12 cellular contexts compared by ENCODE assay signal in the genomic region with DNA sequence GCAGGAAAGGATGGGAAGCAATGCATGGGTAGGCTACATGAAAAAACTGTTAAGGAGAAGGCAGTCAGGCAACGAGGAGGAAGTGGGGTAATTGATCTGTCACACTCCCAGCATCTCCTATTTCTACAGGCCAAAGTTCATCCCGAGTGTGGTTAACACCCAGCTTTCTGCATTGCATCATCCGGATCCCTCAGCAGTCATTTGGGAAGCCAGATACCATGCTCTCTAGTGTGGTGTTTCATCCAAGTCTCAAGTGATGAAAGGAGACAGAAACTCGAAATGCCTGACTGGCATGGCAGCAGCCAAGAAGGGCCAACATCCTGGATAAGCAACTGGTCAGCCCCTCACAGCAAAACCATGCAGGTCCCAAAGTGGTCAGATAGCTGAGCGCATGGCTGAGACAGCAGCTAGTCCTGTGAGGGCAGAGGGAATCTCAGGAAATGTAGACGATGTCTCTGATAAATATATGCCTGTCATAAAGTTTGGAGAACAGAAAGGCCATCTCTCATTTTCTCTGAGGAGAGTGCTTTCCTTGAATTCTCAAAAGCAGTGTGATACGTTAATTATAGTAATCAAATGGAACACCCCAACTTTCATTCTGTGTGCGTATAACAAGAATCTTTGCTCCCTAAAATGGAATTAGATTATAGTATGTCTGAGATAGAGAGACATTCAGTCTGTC. TPM values are rescaled to one million over a fixed set of nuclear protein-coding genes. Genes with fewer than 3 reads are reported as not detected.
DNase-seq lines count a peak whose midpoint lies in the region; ATAC-seq and TF ChIP-seq lines count a peak whose summit lies in the region.
"Had no signal": no experiment of that assay in that cellular context is flagged by ENCODE, and none has a peak within 500 bp of the region (broad histone marks: within the 10 kb centered on the region; RNA-seq: fewer than 3 reads in every experiment).

No MANE protein-coding gene starts in this region.

- no peak for TF ChIP-seq POLR2A in gastrocnemius medialis (IDR thresholded peaks at IDR 0.05)

- no peak for DNase-seq in HFFc6
- DNase-seq in PC-9 = peak; percentile 26 to 88
- peak; percentile 39 for DNase-seq in fibroblast of pulmonary artery (ENCODE audit: low read depth)
- DNase-seq in gastrocnemius medialis = no peak
- no peak for DNase-seq in activated T-cell treated with anti-CD3 and anti-CD28 coated beads, Interleukin-2, amount 50 U/mL, for 4 hours
- no peak for DNase-seq in aorta
- DNase-seq: activated T-cell treated with anti-CD3 and anti-CD28 coated beads, Interleukin-2, amount 50 U/mL, for 24 hours; effector memory CD8-positive, alpha-beta T cell; lower lobe of right lung; NCI-H2081; T-helper 17 cell had no signal

- no peaks in the 10 kb centered on the region; the same call in 1 of the 2 replicates for H3K9me2 ChIP-seq in PC-9 (ENCODE audit: insufficient read depth)

- H3K9me3 ChIP-seq in PC-9 (ENCODE audit: insufficient read depth, low read depth) = no peaks in the 10 kb centered on the region
- no peaks in the 10 kb centered on the region for H3K9me3 ChIP-seq in gastrocnemius medialis
- no peaks in the 10 kb centered on the region for H3K9me3 ChIP-seq in aorta (ENCODE audit: control insufficient read depth, low read length)
- H3K9me3 ChIP-seq: lower lobe of right lung had no signal

- CTCF ChIA-PET in PC-9 (lab: Charles Lee) = no interaction called here

- POLR2A ChIA-PET in PC-9 (lab: Charles Lee; ENCODE audit: unreplicated experiment) = interaction anchor here (0.7 kb wide), 1 partner anchor 78 kb away, joined by 4 read pairs; no protein-coding TSS in a partner anchor

- 63 to 65% methylated on average over 8 of the region's 8 CpGs for WGBS in aorta, 2 donors

- H3K4me2 ChIP-seq in PC-9 = peak overlapping the region; percentile 68

- peak overlapping the region; percentile 27; the same call in 1 of the 2 replicates for H3K27ac Mint-ChIP-seq in HFFc6
- H3K27ac Mint-ChIP-seq: activated T-cell treated with anti-CD3 and anti-CD28 coated beads, Interleukin-2, amount 50 U/mL, for 24 hours; effector memory CD8-positive, alpha-beta T cell; T-helper 17 cell had no signal

- no peaks in the 10 kb centered on the region for H3K27me3 ChIP-seq in PC-9 (ENCODE audit: insufficient read depth, low read depth)
- no peaks in the 10 kb centered on the region for H3K27me3 ChIP-seq in gastrocnemius medialis
- no peaks in the 10 kb centered on the region for H3K27me3 ChIP-seq in aorta (ENCODE audit: control insufficient read depth in 1 of 2, insufficient read depth in 2 of 2, low read length in 1 of 2)

- in situ Hi-C loops in gastrocnemius medialis (cut with MboI; ENCODE audit: low sequenced_read_pairs in 4 of 4) = loop anchor here in 1 of 4 donors (25.0 kb wide), 1 partner anchor 100 kb away; no protein-coding TSS in a partner anchor

- H3K9me3 Mint-ChIP-seq in HFFc6 = no peaks in the 10 kb centered on the region
- no peaks in the 10 kb centered on the region for H3K9me3 Mint-ChIP-seq in activated T-cell treated with anti-CD3 and anti-CD28 coated beads, Interleukin-2, amount 50 U/mL, for 4 hours
- H3K9me3 Mint-ChIP-seq: activated T-cell treated with anti-CD3 and anti-CD28 coated beads, Interleukin-2, amount 50 U/mL, for 24 hours; effector memory CD8-positive, alpha-beta T cell had no signal

- no peaks in the 10 kb centered on the region for H3K36me3 Mint-ChIP-seq in HFFc6 (ENCODE audit: low read depth)
- no peaks in the 10 kb centered on the region for H3K36me3 Mint-ChIP-seq in activated T-cell treated with anti-CD3 and anti-CD28 coated beads, Interleukin-2, amount 50 U/mL, for 4 hours (ENCODE audit: insufficient read depth)

- no peak for TF ChIP-seq CTCF in HFFc6 (IDR thresholded peaks at IDR 0.05)
- no peak for TF ChIP-seq CTCF in PC-9 (conservative IDR thresholded peaks at IDR 0.05)
- TF ChIP-seq CTCF in fibroblast of pulmonary artery (IDR thresholded peaks at IDR 0.05; ENCODE audit: low read length, missing control alignments) = no peak
- no peak for TF ChIP-seq CTCF in gastrocnemius medialis (IDR thresholded peaks at IDR 0.05 in 4 of 5, conservative IDR thresholded peaks at IDR 0.05 in 1 of 5)

- H4K20me1 ChIP-seq in PC-9 (ENCODE audit: insufficient read depth) = no peaks in the 10 kb centered on the region

- intact Hi-C loops in PC-9 (cut with micrococcal nuclease; ENCODE audit: unreplicated experiment) (no loop called here), gastrocnemius medialis (cut with DNase I; ENCODE audit: low total_unique reads) (no loop called here), aorta (cut with DNase I) (no loop called here)

- H3K4me1 Mint-ChIP-seq in HFFc6 (ENCODE audit: low read depth) = peaks cover 9% of the 10 kb centered on the region
- H3K4me1 Mint-ChIP-seq in activated T-cell treated with anti-CD3 and anti-CD28 coated beads, Interleukin-2, amount 50 U/mL, for 4 hours (ENCODE audit: low read depth) = peaks cover 2% of the 10 kb centered on the region

- H3K27me3 Mint-ChIP-seq in HFFc6 (ENCODE audit: insufficient read depth) = peaks cover 2% of the 10 kb centered on the region; the same call in 1 of the 2 replicates
- H3K27me3 Mint-ChIP-seq in activated T-cell treated with anti-CD3 and anti-CD28 coated beads, Interleukin-2, amount 50 U/mL, for 4 hours (ENCODE audit: low read depth) = no peaks in the 10 kb centered on the region
- H3K27me3 Mint-ChIP-seq: activated T-cell treated with anti-CD3 and anti-CD28 coated beads, Interleukin-2, amount 50 U/mL, for 24 hours; effector memory CD8-positive, alpha-beta T cell had no signal

- no peaks in the 10 kb centered on the region for H3K79me2 ChIP-seq in PC-9 (ENCODE audit: low read depth)

- H3K4me3 ChIP-seq in PC-9 = no peak overlapping the region; the same call in 1 of the 2 replicates
- no peak overlapping the region for H3K4me3 ChIP-seq in fibroblast of pulmonary artery (replicated peaks; ENCODE audit: low read depth, low read length)
- H3K4me3 ChIP-seq in gastrocnemius medialis = no peak overlapping the region
- H3K4me3 ChIP-seq in aorta (ENCODE audit: low read length in 2 of 2) = no peak overlapping the region
- H3K4me3 ChIP-seq: lower lobe of right lung had no signal

- H3K4me1 ChIP-seq in PC-9 (replicated peaks; ENCODE audit: insufficient read depth) = peaks cover 23% of the 10 kb centered on the region
- no peaks in the 10 kb centered on the region for H3K4me1 ChIP-seq in gastrocnemius medialis
- H3K4me1 ChIP-seq in aorta (ENCODE audit: control insufficient read depth in 1 of 2, insufficient read depth in 2 of 2, low read length in 2 of 2) = no peaks in the 10 kb centered on the region
- H3K4me1 ChIP-seq: lower lobe of right lung had no signal

- no peak overlapping the region for H3K4me3 Mint-ChIP-seq in HFFc6
- H3K4me3 Mint-ChIP-seq in activated T-cell treated with anti-CD3 and anti-CD28 coated beads, Interleukin-2, amount 50 U/mL, for 4 hours = no peak overlapping the region
- H3K4me3 Mint-ChIP-seq: activated T-cell treated with anti-CD3 and anti-CD28 coated beads, Interleukin-2, amount 50 U/mL, for 24 hours; effector memory CD8-positive, alpha-beta T cell; T-helper 17 cell had no signal

- ATAC-seq in gastrocnemius medialis (peak; percentile 61 to 80), GM18502 (IDR thresholded peaks at IDR 0.05; ENCODE audit: poor library complexity, unreplicated experiment) (no peak), aorta (ENCODE audit: low FRiP score) (no peak)
- no peak for ATAC-seq in activated T-cell treated with anti-CD3 and anti-CD28 coated beads, Interleukin-2, amount 50 U/mL, for 4 hours
- ATAC-seq: effector memory CD8-positive, alpha-beta T cell; T-helper 17 cell had no signal

- BruUV-seq in PC-9 (replicated peaks; lab: Mats Ljungman, UMichigan) = no TSS peak

- H2AFZ ChIP-seq in PC-9 = peak overlapping the region; percentile 82

- H3K36me3 ChIP-seq in PC-9 (ENCODE audit: low read depth) = no peaks in the 10 kb centered on the region
- H3K36me3 ChIP-seq in gastrocnemius medialis = no peaks in the 10 kb centered on the region
- no peaks in the 10 kb centered on the region for H3K36me3 ChIP-seq in aorta (ENCODE audit: control insufficient read depth in 1 of 2, insufficient read depth in 2 of 2, low read length in 1 of 2)
- H3K36me3 ChIP-seq: lower lobe of right lung had no signal

- H3K27ac ChIP-seq in PC-9 (peak overlapping the region; percentile 85), gastrocnemius medialis (no peak overlapping the region), aorta (ENCODE audit: low read depth in 1 of 2, low read length in 2 of 2) (no peak overlapping the region)
- H3K27ac ChIP-seq: lower lobe of right lung had no signal

- H3F3A ChIP-seq in PC-9 (ENCODE audit: insufficient read depth, low read depth) = peaks cover 18% of the 10 kb centered on the region; the same call in 1 of the 2 replicates

RNA-seq across cellular contexts. Expression of a gene that starts 24.8 kb away (rescaled TPM):
- 100 to 1,000 TPM; 165 to 253 (median 205) TPM for total RNA-seq in HFFc6 (2021; fragmentation: NEBNext Ultra II Directional; extraction: Animal tissue kit (Norgen Biotek cat#: 25700))
- total RNA-seq in PC-9 (2021) (245 and 290 TPM in 2 replicates), gastrocnemius medialis (10 to 100 TPM; 16.1 to 32.2 (median 22.4) TPM), aorta (100 to 1,000 TPM; 149 to 178 TPM)
- total RNA-seq in activated T-cell treated with anti-CD3 and anti-CD28 coated beads, Interleukin-2, amount 50 U/mL, for 4 hours = 100 to 1,000 TPM; 292 to 332 (median 316) TPM
- polyA plus RNA-seq in aorta = 100 to 1,000 TPM; 118 to 139 TPM

Comparison
In these comparisons a context has a peak if more than half of its experiments do, and no peak if none do; other contexts are left out.
1. DNase-seq: peak in PC-9 (2 of 2) and fibroblast of pulmonary artery (single experiment); none in HFFc6 (single experiment), gastrocnemius medialis (0 of 2), activated T-cell treated with anti-CD3 and anti-CD28 coated beads, Interleukin-2, amount 50 U/mL, for 4 hours (single experiment) and aorta (0 of 2).
2. ATAC-seq: peak in gastrocnemius medialis (2 of 2); none in GM18502 (single experiment), activated T-cell treated with anti-CD3 and anti-CD28 coated beads, Interleukin-2, amount 50 U/mL, for 4 hours (0 of 2) and aorta (single experiment).